In the genomic region with DNA sequence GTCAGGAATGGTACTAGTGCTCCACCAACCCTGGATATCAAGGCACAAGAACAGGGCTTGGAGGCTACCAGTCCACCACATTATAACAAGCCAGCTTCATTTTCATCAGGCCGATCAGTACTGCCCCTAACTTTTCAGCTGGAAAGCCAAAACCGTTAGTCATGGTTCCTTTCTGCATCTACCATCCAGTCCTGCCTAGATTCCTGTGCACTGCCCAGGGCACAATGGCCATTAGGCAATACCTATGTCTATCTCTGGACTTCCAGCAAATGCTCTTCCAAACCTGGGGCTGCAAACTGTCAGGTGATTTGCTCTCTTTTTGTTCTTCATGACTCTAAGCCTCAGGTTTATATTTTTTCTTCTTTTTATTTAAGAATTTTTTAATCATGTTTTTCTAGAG, we compare ENCODE assay signal across 16 cellular contexts.
DNase-seq lines count a peak whose midpoint lies in the region; FAIRE-seq and TF ChIP-seq lines count a peak whose summit lies in the region.
"Had no signal": no experiment of that assay in that cellular context is flagged by ENCODE, and none has a peak within 500 bp of the region (broad histone marks: within the 10 kb centered on the region; RNA-seq: fewer than 3 reads in every experiment).

No MANE protein-coding gene starts in this region.

- H3K27ac ChIP-seq in mammary epithelial cell (ENCODE audit: insufficient read depth, low read depth, low read length), result no peak overlapping the region
- H3K27ac ChIP-seq in trophoblast cell (ENCODE audit: low read depth, low read length), result no peak overlapping the region
- H3K27ac ChIP-seq: C4-2B had no signal

- no peak overlapping the region for H3K14ac ChIP-seq in trophoblast cell (ENCODE audit: low read length)

- H3K4me1 ChIP-seq in mammary epithelial cell (ENCODE audit: insufficient read depth, low read length) (peaks cover 9% of the 10 kb centered on the region), trophoblast cell (ENCODE audit: control insufficient read depth in 1 of 2, insufficient read depth in 2 of 2, low read length in 2 of 2) (no peaks in the 10 kb centered on the region)
- H3K4me1 ChIP-seq: Caco-2 had no signal

- no peak overlapping the region for H3K9ac ChIP-seq in mammary epithelial cell (ENCODE audit: insufficient read depth, low read length)
- H3K9ac ChIP-seq in trophoblast cell (ENCODE audit: low read length), result no peak overlapping the region

- H3K4me2 ChIP-seq in mammary epithelial cell (ENCODE audit: insufficient read depth, low read depth, low read length) (no peak overlapping the region), trophoblast cell (ENCODE audit: low read length) (no peak overlapping the region)

- H2BK5ac ChIP-seq in trophoblast cell (ENCODE audit: low read depth, low read length, poor library complexity), result no peak overlapping the region

- intact Hi-C loops in mammary epithelial cell (cut with micrococcal nuclease), result no loop called here

- H3K79me1 ChIP-seq in trophoblast cell (ENCODE audit: low read length), result no peaks in the 10 kb centered on the region

- WGBS in mammary epithelial cell (ENCODE audit: low coverage, missing lambda C conversion rate), result 21% methylated on average over 2 of the region's 2 CpGs
- WGBS in trophoblast cell (ENCODE audit: extremely low coverage, insufficient coverage, insufficient read length), result no CpG with 5 or more reads among the region's 2 CpGs

- H3K9me3 ChIP-seq in mammary epithelial cell (replicated peaks; ENCODE audit: insufficient read depth, low read length) (no peaks in the 10 kb centered on the region), trophoblast cell (ENCODE audit: insufficient read depth, low read depth, low read length) (no peaks in the 10 kb centered on the region)
- H3K9me3 ChIP-seq: Caco-2 had no signal

- H3K79me2 ChIP-seq in mammary epithelial cell (ENCODE audit: insufficient read depth, low read length) (no peaks in the 10 kb centered on the region), trophoblast cell (ENCODE audit: control insufficient read depth, insufficient read depth, low read length, poor library complexity) (no peaks in the 10 kb centered on the region)

- H2BK120ac ChIP-seq in trophoblast cell (ENCODE audit: insufficient read depth, low read length, poor library complexity), result no peak overlapping the region

- H2BK12ac ChIP-seq in trophoblast cell (ENCODE audit: low read length), result no peak overlapping the region

- dilution Hi-C loops in mammary epithelial cell (cut with HindIII; ENCODE audit: low sequenced_read_pairs), result no loop called here

- no peaks in the 10 kb centered on the region for H4K20me1 ChIP-seq in mammary epithelial cell (ENCODE audit: insufficient read depth, low read length)

- no peak overlapping the region for H2AK5ac ChIP-seq in trophoblast cell (ENCODE audit: low read length)

- H3K4me3 ChIP-seq in mammary epithelial cell (replicated peaks in 1 of 3; ENCODE audit: insufficient read depth in 1 of 3, low read depth in 2 of 3, low read length in 3 of 3) (no peak overlapping the region), trophoblast cell (ENCODE audit: low read depth, low read length) (no peak overlapping the region)
- H3K4me3 ChIP-seq: GM12878 had no signal

- no peak overlapping the region for H2AFZ ChIP-seq in mammary epithelial cell (ENCODE audit: low read depth, low read length)
- H2AFZ ChIP-seq in trophoblast cell (ENCODE audit: insufficient read depth, low read length, poor library complexity), result no peak overlapping the region

- no peak overlapping the region for H4K91ac ChIP-seq in trophoblast cell (ENCODE audit: low read depth, low read length)

- BruUV-seq in mammary epithelial cell (replicated peaks; lab: Mats Ljungman, UMichigan), result no TSS peak

- H3K36me3 ChIP-seq in mammary epithelial cell (ENCODE audit: insufficient read depth, low read length), result no peaks in the 10 kb centered on the region
- no peaks in the 10 kb centered on the region for H3K36me3 ChIP-seq in trophoblast cell (ENCODE audit: control insufficient read depth in 1 of 2, insufficient read depth in 2 of 2, low read length in 2 of 2)

- no peak overlapping the region for H3K18ac ChIP-seq in trophoblast cell (ENCODE audit: low read length)

- H4K8ac ChIP-seq in trophoblast cell (ENCODE audit: low read depth, low read length), result no peak overlapping the region

- CTCF ChIA-PET in mammary epithelial cell (lab: Charles Lee; ENCODE audit: low non-redundant PET), result no interaction called here

- H3K27me3 ChIP-seq in mammary epithelial cell (ENCODE audit: insufficient read depth, low read length), result no peaks in the 10 kb centered on the region
- H3K27me3 ChIP-seq in trophoblast cell (ENCODE audit: insufficient read depth, low read length), result no peaks in the 10 kb centered on the region

- TF ChIP-seq CTCF in mammary epithelial cell (conservative IDR thresholded peaks at IDR 0.05 in 1 of 2, IDR thresholded peaks at IDR 0.05 in 1 of 2; ENCODE audit: extremely low read depth in 1 of 2, insufficient read depth in 1 of 2, low read depth in 1 of 2, low read length in 2 of 2), result no peak

- H3K23ac ChIP-seq in trophoblast cell (ENCODE audit: low read length), result no peak overlapping the region

- no peak overlapping the region for H3K4ac ChIP-seq in trophoblast cell (ENCODE audit: low read depth, low read length)

- FAIRE-seq in GM19239 (lab: Jason Lieb, UNC), result no peak
- FAIRE-seq: A204.1, D721Med, GM12878, H54 had no signal

- DNase-seq in ELR (ENCODE audit: low read depth), result peak; percentile 9
- DNase-seq in mammary epithelial cell, result peak; percentile 0
- peak; percentile 21 to 64 for DNase-seq in trophoblast cell
- DNase-seq in NCI-H524 treated with DMSO at 0.1 percent for 48 hours (lab: John Stamatoyannopoulos, UW), result no peak
- DNase-seq in GM19239 (ENCODE audit: insufficient read length, low spot score), result no peak
- no peak for DNase-seq in AG08396 (ENCODE audit: low spot score)
- DNase-seq: ACHN; AML-193; Caco-2; CD4-positive, alpha-beta T cell; HCEC 1CT had no signal

- in situ Hi-C loops in mammary epithelial cell (cut with MboI; ENCODE audit: low sequenced_read_pairs in 2 of 2), result no loop called here

- no peak overlapping the region for H4K12ac ChIP-seq in trophoblast cell (ENCODE audit: low read depth, low read length)

Comparison
In these comparisons a context has a peak if more than half of its experiments do, and no peak if none do; other contexts are left out.
1. DNase-seq: peak in ELR (single experiment), mammary epithelial cell (single experiment) and trophoblast cell (2 of 2); none in NCI-H524 treated with DMSO at 0.1 percent for 48 hours (single experiment), GM19239 (single experiment) and AG08396 (single experiment).